ENCODE assay signal across 18 cellular contexts in the genomic region with DNA sequence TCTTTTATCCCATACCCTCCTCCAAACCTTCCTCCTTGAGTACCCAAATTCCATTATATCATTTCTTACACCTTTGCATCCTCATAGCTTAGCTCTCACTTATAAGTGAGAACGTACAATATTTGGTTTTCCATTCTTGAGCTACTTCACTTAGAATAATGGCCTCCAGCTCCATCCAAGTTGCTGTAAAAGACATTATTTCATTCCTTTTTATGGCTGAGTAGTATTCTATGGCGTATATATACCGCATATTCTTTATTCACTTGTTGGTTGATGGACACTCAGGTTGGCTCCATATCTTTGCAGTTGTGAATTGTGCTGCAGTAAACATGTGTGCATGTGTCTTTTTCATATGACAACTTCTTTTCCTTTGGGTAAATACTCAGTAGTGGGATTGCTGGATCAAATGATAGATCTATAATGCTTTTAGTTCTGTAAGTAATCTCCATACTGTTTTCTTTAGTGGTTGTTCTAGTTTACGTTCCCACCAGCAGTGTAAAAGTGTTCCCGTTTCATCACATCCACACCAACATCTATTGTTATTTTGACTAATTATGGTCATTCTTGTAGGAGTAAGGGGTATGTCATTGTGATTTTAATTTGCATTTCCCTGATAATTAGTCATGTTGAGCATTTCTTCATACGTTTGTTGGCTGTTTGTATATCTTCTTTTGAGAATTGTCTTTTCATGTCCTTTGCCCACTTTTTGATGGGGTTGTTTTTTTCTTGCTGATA.
"Had no signal": no experiment of that assay in that cellular context is flagged by ENCODE, and none has a peak within 500 bp of the region (broad histone marks: within the 10 kb centered on the region; RNA-seq: fewer than 3 reads in every experiment).

No MANE protein-coding gene starts in this region.

- FAIRE-seq: bronchial epithelial cell, TTC549 had no signal

- H3K4me1 ChIP-seq: lower lobe of right lung had no signal

- H3K9ac ChIP-seq: parathyroid adenoma had no signal

- H2AFZ ChIP-seq: parathyroid adenoma had no signal

- H3K4me3 Mint-ChIP-seq: activated B cell treated with CpG ODN at 0.5 μM for 24 hours had no signal

- H3K9me3 ChIP-seq: vagina had no signal

- DNase-seq: activated B cell treated with CpG ODN at 0.5 μM for 24 hours; activated CD4-positive, alpha-beta T cell treated with anti-CD3 and anti-CD28 coated beads, Interleukin-2, amount 50 U/mL, for 4 hours; erythroblast; heart right ventricle; left cardiac atrium; lower lobe of right lung; midbrain; sigmoid colon; spleen; substantia nigra had no signal

- H3K27ac Mint-ChIP-seq: activated B cell treated with CpG ODN at 0.5 μM for 24 hours had no signal

- H3K27me3 Mint-ChIP-seq: activated B cell treated with CpG ODN at 0.5 μM for 24 hours had no signal

- H3K4me3 ChIP-seq: ascending aorta, gastroesophageal sphincter, heart right ventricle, lower lobe of right lung, sigmoid colon, spleen, tibial nerve, vagina had no signal

- ATAC-seq: lower lobe of right lung, SK-N-SH treated with all-trans-retinoic acid at 6 μM for 48 hours had no signal

- H3K27ac ChIP-seq: ascending aorta, lower lobe of right lung, parathyroid adenoma, spleen, tibial nerve, vagina had no signal

- H3K27me3 ChIP-seq: ascending aorta, gastroesophageal sphincter, heart right ventricle, sigmoid colon, spleen, tibial nerve, vagina had no signal
